ENCODE assay signal across 8 cellular contexts in genomic region chr18:76823166-76823539, GRCh38. TPM values are rescaled to one million over a fixed set of nuclear protein-coding genes. Genes with fewer than 3 reads are reported as not detected.
DNase-seq lines count a peak whose midpoint lies in the region; ATAC-seq and TF ChIP-seq lines count a peak whose summit lies in the region.

No MANE protein-coding gene starts in this region.

- no peaks in the 10 kb centered on the region for H3K9me3 ChIP-seq in heart right ventricle

- ATAC-seq in GM21717 (IDR thresholded peaks at IDR 0.05; ENCODE audit: unreplicated experiment) (peak; percentile 9), activated B cell treated with CpG ODN at 0.5 μM for 24 hours (ENCODE audit: low read depth) (no peak), heart right ventricle (peak in 1 of 8 donors; percentile 1), HG03039 (IDR thresholded peaks at IDR 0.05; ENCODE audit: unreplicated experiment) (no peak)

- H3K4me1 ChIP-seq in heart right ventricle: peaks cover 3 to 43% (median 30%) of the 10 kb centered on the region in 9 donors

- DNase-seq in activated B cell treated with CpG ODN at 0.5 μM for 24 hours (no peak), heart right ventricle (peak in 1 of 2 donors; percentile 16), skeletal muscle cell (ENCODE audit: low read depth) (no peak), kidney glomerular epithelial cell (lab: John Stamatoyannopoulos, UW) (no peak), cortex of kidney (lab: John Stamatoyannopoulos, UW) (no peak), cerebellar cortex (ENCODE audit: low spot score) (no peak)

- 5 to 8% methylated on average over 25 of the region's 25 CpGs for WGBS in heart right ventricle, 2 donors

- peak overlapping the region; percentile 83 for H3K27ac Mint-ChIP-seq in activated B cell treated with CpG ODN at 0.5 μM for 24 hours

- H3K4me1 Mint-ChIP-seq in activated B cell treated with CpG ODN at 0.5 μM for 24 hours: peaks cover 64% of the 10 kb centered on the region

- CTCF ChIA-PET in activated B cell treated with CpG ODN at 0.5 μM for 24 hours (lab: Charles Lee): no interaction called here

- intact Hi-C loops in activated B cell treated with CpG ODN at 0.5 μM for 24 hours (cut with micrococcal nuclease) (loop anchor here (2.0 to 5.0 kb wide), 5 partner anchors 139 to 1751 kb away; partner anchors contain the start of gene TSHZ1), heart right ventricle (cut with DNase I) (loop anchor here in 1 of 10 donors (5.0 kb wide), 1 partner anchor 356 kb away; no protein-coding TSS in a partner anchor)

- H3K27me3 Mint-ChIP-seq in activated B cell treated with CpG ODN at 0.5 μM for 24 hours: no peaks in the 10 kb centered on the region

- TF ChIP-seq CTCF in activated B cell treated with CpG ODN at 0.5 μM for 24 hours (IDR thresholded peaks at IDR 0.05) (no peak), heart right ventricle (IDR thresholded peaks at IDR 0.05) (no peak)

- POLR2A ChIA-PET in activated B cell treated with CpG ODN at 0.5 μM for 24 hours (lab: Charles Lee): interaction anchor here (0.6 to 1.0 kb wide), 2 partner anchors 12 to 158 kb away, joined by 3 to 4 read pairs; no protein-coding TSS in a partner anchor

- H3K36me3 ChIP-seq in heart right ventricle: peaks cover 0 to 4% (median 0%) of the 10 kb centered on the region in 9 donors

- H3K27me3 ChIP-seq in heart right ventricle: no peaks in the 10 kb centered on the region

- peak overlapping the region; percentile 79 to 99 (median 94) for H3K27ac ChIP-seq in heart right ventricle

- peaks cover 10% of the 10 kb centered on the region for H3K36me3 Mint-ChIP-seq in activated B cell treated with CpG ODN at 0.5 μM for 24 hours (ENCODE audit: low read depth)

- peak overlapping the region; percentile 81 for H3K4me3 Mint-ChIP-seq in activated B cell treated with CpG ODN at 0.5 μM for 24 hours

- H3K9me3 Mint-ChIP-seq in activated B cell treated with CpG ODN at 0.5 μM for 24 hours: no peaks in the 10 kb centered on the region

- H3K4me3 ChIP-seq in heart right ventricle (peak overlapping the region; percentile 26 to 82 (median 72)), skeletal muscle cell (ENCODE audit: low read depth, low read length) (peak overlapping the region; percentile 75)

RNA-seq across cellular contexts. Expression of gene ZNF236, which starts 0.8 kb away (rescaled TPM):
- total RNA-seq in activated B cell treated with CpG ODN at 0.5 μM for 24 hours (27.4 and 28.2 TPM in 2 replicates), heart right ventricle (10 to 100 TPM in 9 of 10 donors, 1 to 10 TPM in 1; 8.3 to 14.9 (median 12.8) TPM)
- polyA plus RNA-seq in heart right ventricle: 1 to 10 TPM in 1 of 2 donors, under 1 TPM in 1; 0.75 to 4.3 TPM
